ENCODE assay signal across 19 cellular contexts in the genomic region with DNA sequence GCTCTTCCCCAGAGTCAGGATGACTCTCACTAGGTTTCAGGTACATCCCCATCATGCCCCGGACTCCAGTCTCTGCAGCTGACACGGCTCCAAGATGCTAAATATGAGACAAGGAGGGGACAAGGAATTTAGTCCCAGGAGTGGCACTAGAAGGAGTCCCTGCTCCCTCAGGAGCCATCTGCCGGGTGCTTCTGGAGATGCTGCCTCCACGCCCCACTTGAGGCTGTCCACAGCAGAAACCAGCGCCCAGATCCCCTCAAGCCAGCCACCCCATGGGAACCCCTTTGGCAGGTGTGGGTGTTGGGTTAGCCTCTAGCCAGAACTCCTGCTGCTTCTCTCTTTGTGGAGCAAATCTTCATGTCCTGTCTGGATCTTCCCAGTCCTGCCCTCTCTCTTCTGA.
"Had no signal": no experiment of that assay in that cellular context is flagged by ENCODE, and none has a peak within 500 bp of the region (broad histone marks: within the 10 kb centered on the region; RNA-seq: fewer than 3 reads in every experiment).

No MANE protein-coding gene starts in this region.

- H3K79me2 ChIP-seq: parathyroid adenoma had no signal

- H3K4me1 ChIP-seq: parathyroid adenoma had no signal

- DNase-seq: activated CD4-positive, alpha-beta T cell treated with anti-CD3 and anti-CD28 coated beads, Interleukin-2, amount 50 U/mL, for 4 hours; activated CD4-positive, CD25-positive, alpha-beta regulatory T cell treated with anti-CD3 and anti-CD28 coated beads, Interleukin-2, amount 50 U/mL, for 72 hours; activated gamma-delta T cell; activated T-cell treated with anti-CD3 and anti-CD28 coated beads, Interleukin-2, amount 50 U/mL, for 1 hour; amygdala; cerebellar nuclear complex; foreskin melanocyte; left ventricle myocardium inferior; mesenchymal stem cell; retina; T-helper 2 cell had no signal

- H3K27me3 ChIP-seq: esophagus muscularis mucosa, neural progenitor cell, tibial nerve had no signal

- H3K36me3 Mint-ChIP-seq: activated naive CD8-positive, alpha-beta T cell; neural progenitor cell had no signal

- H2AFZ ChIP-seq: neural progenitor cell, parathyroid adenoma had no signal

- H3K9me3 Mint-ChIP-seq: neural progenitor cell had no signal

- H3K9ac ChIP-seq: neural progenitor cell, parathyroid adenoma had no signal

- H3K27ac Mint-ChIP-seq: activated naive CD8-positive, alpha-beta T cell; neural progenitor cell had no signal

- H3K4me3 ChIP-seq: esophagus muscularis mucosa, left ventricle myocardium inferior, neural progenitor cell, tibial nerve had no signal

- FAIRE-seq: endometrium, islet of Langerhans, TTC549 had no signal

- H3K27ac ChIP-seq: esophagus muscularis mucosa, left ventricle myocardium inferior, neural progenitor cell, parathyroid adenoma, tibial nerve had no signal

- H3K4me2 ChIP-seq: neural progenitor cell had no signal

- H3K4me3 Mint-ChIP-seq: activated naive CD8-positive, alpha-beta T cell; neural progenitor cell had no signal

- H3K9me3 ChIP-seq: esophagus muscularis mucosa, left ventricle myocardium inferior, tibial nerve had no signal

- H3K36me3 ChIP-seq: esophagus muscularis mucosa, left ventricle myocardium inferior, neural progenitor cell, tibial nerve had no signal
